ENCODE assay signal across 16 cellular contexts in the genomic region with DNA sequence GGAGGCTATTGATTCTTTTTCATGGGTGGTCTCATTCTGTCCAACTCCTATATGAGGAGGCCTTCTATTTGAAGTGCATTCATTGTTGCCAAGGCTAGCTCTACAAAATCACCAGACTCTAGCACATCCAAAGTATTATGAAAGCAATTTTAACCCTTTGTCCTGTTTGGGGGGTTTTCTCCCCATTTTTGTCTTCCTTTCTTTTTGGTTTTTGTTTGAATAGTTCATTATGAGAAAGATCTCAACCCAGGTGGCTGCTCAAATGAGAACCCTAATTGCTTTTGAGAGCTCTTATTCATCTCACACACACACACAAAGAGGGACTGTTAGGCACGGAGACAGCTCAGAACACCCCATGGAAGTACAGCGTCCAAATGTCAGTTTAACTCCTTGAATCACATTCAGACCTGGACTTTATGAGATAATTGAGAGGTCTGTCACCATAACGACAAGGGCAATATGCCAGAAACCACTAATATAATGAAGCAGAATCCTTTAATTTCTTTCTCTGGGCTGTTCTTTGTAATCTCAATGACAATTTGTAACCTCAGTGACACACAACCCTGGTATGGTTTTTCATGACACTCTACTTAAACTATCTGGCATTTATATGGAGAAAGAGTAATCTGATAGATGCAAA.
DNase-seq lines count a peak whose midpoint lies in the region; ATAC-seq and TF ChIP-seq lines count a peak whose summit lies in the region.
"Had no signal": no experiment of that assay in that cellular context is flagged by ENCODE, and none has a peak within 500 bp of the region (broad histone marks: within the 10 kb centered on the region; RNA-seq: fewer than 3 reads in every experiment).

No MANE protein-coding gene starts in this region.

- TF ChIP-seq CTCF in neural crest cell (conservative IDR thresholded peaks at IDR 0.05) = no peak

- H3K4me3 Mint-ChIP-seq in neural crest cell = peak overlapping the region; percentile 1
- H3K4me3 Mint-ChIP-seq in activated CD4-positive, alpha-beta T cell treated with anti-CD3 and anti-CD28 coated beads for 36 hours = no peak overlapping the region
- H3K4me3 Mint-ChIP-seq: activated naive CD8-positive, alpha-beta T cell treated with anti-CD3 and anti-CD28 coated beads, Interleukin-2, amount 10 ng/mL, durations not matched to agents 7 days and 5 days; CD4-positive, alpha-beta memory T cell had no signal

- peaks cover 35% of the 10 kb centered on the region for H3K4me1 Mint-ChIP-seq in neural crest cell
- H3K4me1 Mint-ChIP-seq in activated CD4-positive, alpha-beta T cell treated with anti-CD3 and anti-CD28 coated beads for 36 hours = no peaks in the 10 kb centered on the region
- H3K4me1 Mint-ChIP-seq: activated naive CD8-positive, alpha-beta T cell treated with anti-CD3 and anti-CD28 coated beads, Interleukin-2, amount 10 ng/mL, durations not matched to agents 7 days and 5 days; CD4-positive, alpha-beta memory T cell had no signal

- DNase-seq in DMS79 treated with DMSO at 0.1 percent for 48 hours (lab: John Stamatoyannopoulos, UW) (peak; percentile 6), NCI-H146 (lab: John Stamatoyannopoulos, UW) (peak; percentile 35), NCI-H748 treated with DMSO at 0.1 percent for 48 hours (lab: John Stamatoyannopoulos, UW) (peak; percentile 95), neural crest cell (ENCODE audit: low read depth, low spot score) (no peak), dermis blood vessel endothelial cell (no peak)
- no peak for DNase-seq in activated CD4-positive, alpha-beta T cell treated with anti-CD3 and anti-CD28 coated beads for 36 hours
- DNase-seq: activated CD4-positive, CD25-positive, alpha-beta regulatory T cell treated with anti-CD3 and anti-CD28 coated beads, Interleukin-2, amount 50 U/mL, for 72 hours; activated naive CD8-positive, alpha-beta T cell treated with anti-CD3 and anti-CD28 coated beads, Interleukin-2, amount 10 ng/mL, durations not matched to agents 7 days and 5 days; CD4-positive, alpha-beta memory T cell; KBM-7; NCI-H446 treated with DMSO at 0.1 percent for 48 hours; RPMI8226; substantia nigra had no signal

- intact Hi-C loops in activated CD4-positive, alpha-beta T cell treated with anti-CD3 and anti-CD28 coated beads for 36 hours (cut with DNase I, micrococcal nuclease) = no loop called here

- H3K27ac Mint-ChIP-seq in neural crest cell (ENCODE audit: unreplicated experiment) = peak overlapping the region; percentile 70
- H3K27ac Mint-ChIP-seq in activated CD4-positive, alpha-beta T cell treated with anti-CD3 and anti-CD28 coated beads for 36 hours = no peak overlapping the region
- H3K27ac Mint-ChIP-seq: activated naive CD8-positive, alpha-beta T cell treated with anti-CD3 and anti-CD28 coated beads, Interleukin-2, amount 10 ng/mL, durations not matched to agents 7 days and 5 days; CD4-positive, alpha-beta memory T cell had no signal

- POLR2A ChIA-PET in activated CD4-positive, alpha-beta T cell treated with anti-CD3 and anti-CD28 coated beads for 36 hours (lab: Charles Lee) = no interaction called here

- peaks cover 3% of the 10 kb centered on the region for H3K27me3 Mint-ChIP-seq in neural crest cell (ENCODE audit: low read depth)
- H3K27me3 Mint-ChIP-seq in activated CD4-positive, alpha-beta T cell treated with anti-CD3 and anti-CD28 coated beads for 36 hours = no peaks in the 10 kb centered on the region
- H3K27me3 Mint-ChIP-seq: activated naive CD8-positive, alpha-beta T cell treated with anti-CD3 and anti-CD28 coated beads, Interleukin-2, amount 10 ng/mL, durations not matched to agents 7 days and 5 days; CD4-positive, alpha-beta memory T cell had no signal

- ATAC-seq in HG02610 (IDR thresholded peaks at IDR 0.05; ENCODE audit: unreplicated experiment) (no peak), GM21619 (IDR thresholded peaks at IDR 0.05; ENCODE audit: unreplicated experiment) (no peak)
- ATAC-seq in activated CD4-positive, alpha-beta T cell treated with anti-CD3 and anti-CD28 coated beads for 36 hours = no peak
- ATAC-seq: left lobe of liver had no signal

- CTCF ChIA-PET in activated CD4-positive, alpha-beta T cell treated with anti-CD3 and anti-CD28 coated beads for 36 hours (lab: Charles Lee) = no interaction called here

- H3K9me3 Mint-ChIP-seq in neural crest cell = peaks cover 4% of the 10 kb centered on the region
- no peaks in the 10 kb centered on the region for H3K9me3 Mint-ChIP-seq in activated CD4-positive, alpha-beta T cell treated with anti-CD3 and anti-CD28 coated beads for 36 hours (ENCODE audit: low read depth)

- peaks cover 23% of the 10 kb centered on the region for H3K36me3 Mint-ChIP-seq in neural crest cell (ENCODE audit: low read depth)
- H3K36me3 Mint-ChIP-seq in activated CD4-positive, alpha-beta T cell treated with anti-CD3 and anti-CD28 coated beads for 36 hours (ENCODE audit: low read depth) = no peaks in the 10 kb centered on the region
- H3K36me3 Mint-ChIP-seq: activated naive CD8-positive, alpha-beta T cell treated with anti-CD3 and anti-CD28 coated beads, Interleukin-2, amount 10 ng/mL, durations not matched to agents 7 days and 5 days; CD4-positive, alpha-beta memory T cell had no signal

Comparison
In these comparisons a context has a peak if more than half of its experiments do, and no peak if none do; other contexts are left out.
1. DNase-seq: peak in DMS79 treated with DMSO at 0.1 percent for 48 hours (single experiment), NCI-H146 (single experiment) and NCI-H748 treated with DMSO at 0.1 percent for 48 hours (single experiment); none in neural crest cell (single experiment), activated CD4-positive, alpha-beta T cell treated with anti-CD3 and anti-CD28 coated beads for 36 hours (single experiment) and dermis blood vessel endothelial cell (single experiment).